In genomic region chr7:142439739-142440138, GRCh38 we compare ENCODE assay signal across 14 cellular contexts.
DNase-seq lines count a peak whose midpoint lies in the region; ATAC-seq and TF ChIP-seq lines count a peak whose summit lies in the region.
"Had no signal": no experiment of that assay in that cellular context is flagged by ENCODE, and none has a peak within 500 bp of the region (broad histone marks: within the 10 kb centered on the region; RNA-seq: fewer than 3 reads in every experiment).

No MANE protein-coding gene starts in this region.

- H3K27me3 ChIP-seq in upper lobe of left lung: no peaks in the 10 kb centered on the region
- H3K27me3 ChIP-seq: thyroid gland had no signal

- H3K27me3 Mint-ChIP-seq in glutamatergic neuron (ENCODE audit: unreplicated experiment): peaks cover 3% of the 10 kb centered on the region
- H3K27me3 Mint-ChIP-seq: activated CD4-positive, alpha-beta T cell treated with anti-CD3 and anti-CD28 coated beads for 36 hours; activated naive CD8-positive, alpha-beta T cell treated with anti-CD3 and anti-CD28 coated beads for 36 hours had no signal

- H3K4me1 Mint-ChIP-seq in glutamatergic neuron (ENCODE audit: low read depth, unreplicated experiment): peaks cover 28% of the 10 kb centered on the region

- peaks cover 9% of the 10 kb centered on the region for H3K36me3 Mint-ChIP-seq in glutamatergic neuron (ENCODE audit: unreplicated experiment)
- H3K36me3 Mint-ChIP-seq: activated naive CD8-positive, alpha-beta T cell treated with anti-CD3 and anti-CD28 coated beads for 36 hours had no signal

- ATAC-seq in GM18861 (IDR thresholded peaks at IDR 0.05; ENCODE audit: unreplicated experiment): peak; percentile 61
- ATAC-seq in GM21717 (IDR thresholded peaks at IDR 0.05; ENCODE audit: unreplicated experiment): peak; percentile 35
- peak; percentile 60 for ATAC-seq in HG03460 (IDR thresholded peaks at IDR 0.05; ENCODE audit: unreplicated experiment)
- ATAC-seq in upper lobe of left lung (ENCODE audit: low FRiP score in 2 of 2): no peak
- ATAC-seq: activated CD4-positive, alpha-beta T cell treated with anti-CD3 and anti-CD28 coated beads for 36 hours had no signal

- H3K27ac ChIP-seq in upper lobe of left lung: no peak overlapping the region
- H3K27ac ChIP-seq: lower lobe of right lung, thyroid gland had no signal

- no peaks in the 10 kb centered on the region for H3K36me3 ChIP-seq in upper lobe of left lung
- H3K36me3 ChIP-seq: lower lobe of right lung, thyroid gland had no signal

- H3K4me1 ChIP-seq in upper lobe of left lung: peaks cover 0 to 6% (median 3%) of the 10 kb centered on the region in 4 donors
- H3K4me1 ChIP-seq: thyroid gland had no signal

- no peak for TF ChIP-seq EP300 in upper lobe of left lung (IDR thresholded peaks at IDR 0.05)

- no peak for TF ChIP-seq POLR2A in upper lobe of left lung (IDR thresholded peaks at IDR 0.05)

- WGBS in upper lobe of left lung, 2 donors: 74% methylated on average over 4 of the region's 4 CpGs

- DNase-seq in glutamatergic neuron: no peak
- DNase-seq in ureter (ENCODE audit: low spot score): no peak
- no peak for DNase-seq in mesenteric fat pad (ENCODE audit: low spot score)
- DNase-seq in upper lobe of left lung: no peak
- no peak for DNase-seq in stimulated activated CD8-positive, alpha-beta memory T cell treated with anti-CD3 and anti-CD28 coated beads, Interleukin-4, amount 100 ng/mL, for 48 hours
- DNase-seq: activated CD4-positive, alpha-beta T cell treated with anti-CD3 and anti-CD28 coated beads for 36 hours; activated naive CD8-positive, alpha-beta T cell treated with anti-CD3 and anti-CD28 coated beads for 36 hours; lower lobe of right lung; NCI-H1417 treated with DMSO at 0.1 percent for 48 hours; thyroid gland had no signal

- H3K27ac Mint-ChIP-seq in glutamatergic neuron (ENCODE audit: unreplicated experiment): no peak overlapping the region
- H3K27ac Mint-ChIP-seq: activated CD4-positive, alpha-beta T cell treated with anti-CD3 and anti-CD28 coated beads for 36 hours; activated naive CD8-positive, alpha-beta T cell treated with anti-CD3 and anti-CD28 coated beads for 36 hours; progenitor cell of endocrine pancreas had no signal

- no peaks in the 10 kb centered on the region for H3K9me3 ChIP-seq in upper lobe of left lung
- H3K9me3 ChIP-seq: lower lobe of right lung, thyroid gland had no signal

- peaks cover 2% of the 10 kb centered on the region for H3K9me3 Mint-ChIP-seq in glutamatergic neuron (ENCODE audit: unreplicated experiment)
- H3K9me3 Mint-ChIP-seq: activated naive CD8-positive, alpha-beta T cell treated with anti-CD3 and anti-CD28 coated beads for 36 hours had no signal

- no peak overlapping the region for H3K4me3 ChIP-seq in upper lobe of left lung
- H3K4me3 ChIP-seq: lower lobe of right lung, thyroid gland had no signal

- no peak for TF ChIP-seq CTCF in glutamatergic neuron (IDR thresholded peaks at IDR 0.05; ENCODE audit: partially characterized antibody, unreplicated experiment)
- TF ChIP-seq CTCF in upper lobe of left lung (IDR thresholded peaks at IDR 0.05): no peak

- H3K4me3 Mint-ChIP-seq in glutamatergic neuron (ENCODE audit: unreplicated experiment): peak overlapping the region; percentile 22
- H3K4me3 Mint-ChIP-seq: activated CD4-positive, alpha-beta T cell treated with anti-CD3 and anti-CD28 coated beads for 36 hours; activated naive CD8-positive, alpha-beta T cell treated with anti-CD3 and anti-CD28 coated beads for 36 hours had no signal

Comparison
In these comparisons a context has a peak if more than half of its experiments do, and no peak if none do; other contexts are left out.
1. ATAC-seq: peak in GM18861 (single experiment), GM21717 (single experiment) and HG03460 (single experiment); none in upper lobe of left lung (0 of 2).